ENCODE assay signal across 16 cellular contexts in the genomic region with DNA sequence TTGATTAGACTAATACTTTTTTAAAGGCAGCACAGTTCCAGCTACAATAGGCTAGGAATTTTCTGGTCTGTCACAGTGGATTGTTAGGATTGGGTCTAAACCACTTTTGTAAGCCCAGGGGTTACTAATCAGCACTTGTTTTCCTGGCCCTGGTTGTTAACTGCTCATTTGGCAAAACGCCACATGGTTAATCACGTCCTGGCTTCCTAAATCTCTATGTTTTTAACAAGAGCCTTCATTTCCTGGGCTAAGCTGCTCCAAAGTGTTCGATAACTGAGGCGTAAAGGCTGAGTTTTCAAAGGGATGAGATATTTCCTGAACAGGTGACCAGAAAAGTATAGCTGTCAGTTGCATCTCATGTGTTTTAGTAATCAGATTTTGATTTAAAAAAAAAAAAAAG. TPM values are rescaled to one million over a fixed set of nuclear protein-coding genes. Genes with fewer than 3 reads are reported as not detected.
A peak's percentile ranks its signal among the peaks of the same experiment; 100 is the strongest.
DNase-seq lines count a peak whose midpoint lies in the region; ATAC-seq, FAIRE-seq and TF ChIP-seq lines count a peak whose summit lies in the region.
"Had no signal": no experiment of that assay in that cellular context is flagged by ENCODE, and none has a peak within 500 bp of the region (broad histone marks: within the 10 kb centered on the region; RNA-seq: fewer than 3 reads in every experiment).

No MANE protein-coding gene starts in this region.

- no peak overlapping the region for H3K4me3 Mint-ChIP-seq in astrocyte (ENCODE audit: unreplicated experiment)
- no peak overlapping the region for H3K4me3 Mint-ChIP-seq in stimulated activated naive CD8-positive, alpha-beta T cell treated with anti-CD3 and anti-CD28 coated beads, Interleukin-15, amount 100 ng/mL, for 72 hours
- H3K4me3 Mint-ChIP-seq: activated CD4-positive, alpha-beta memory T cell treated with anti-CD3 and anti-CD28 coated beads for 36 hours; CD4-positive, CD25-positive, alpha-beta regulatory T cell had no signal

- no peak for ATAC-seq in stimulated activated naive CD8-positive, alpha-beta T cell treated with anti-CD3 and anti-CD28 coated beads, Interleukin-15, amount 100 ng/mL, for 72 hours
- ATAC-seq in stimulated activated naive CD8-positive, alpha-beta T cell treated with anti-CD3 and anti-CD28 coated beads, Interleukin-15, Interleukin-2, amounts not matched to agents 100 U/mL and 50 U/mL, for 24 hours: no peak
- ATAC-seq: right lobe of liver had no signal

- no peaks in the 10 kb centered on the region for H3K9me3 ChIP-seq in astrocyte (ENCODE audit: insufficient read depth, low read depth, low read length)
- H3K9me3 ChIP-seq: colonic mucosa, right lobe of liver, transverse colon had no signal

- no peak for TF ChIP-seq CTCF in astrocyte (IDR thresholded peaks at IDR 0.05; ENCODE audit: insufficient read depth, low read depth, low read length)

- no peaks in the 10 kb centered on the region for H3K4me1 ChIP-seq in astrocyte (ENCODE audit: insufficient read depth, low read length)
- H3K4me1 ChIP-seq: colonic mucosa, right lobe of liver, transverse colon had no signal

- peaks cover 3% of the 10 kb centered on the region for H3K27me3 Mint-ChIP-seq in astrocyte (ENCODE audit: low read depth, unreplicated experiment)
- H3K27me3 Mint-ChIP-seq in stimulated activated naive CD8-positive, alpha-beta T cell treated with anti-CD3 and anti-CD28 coated beads, Interleukin-15, amount 100 ng/mL, for 72 hours: no peaks in the 10 kb centered on the region

- no peak overlapping the region for H3K9ac ChIP-seq in astrocyte (ENCODE audit: low read length)

- H3K9me3 Mint-ChIP-seq in astrocyte (ENCODE audit: unreplicated experiment): no peaks in the 10 kb centered on the region
- H3K9me3 Mint-ChIP-seq in stimulated activated naive CD8-positive, alpha-beta T cell treated with anti-CD3 and anti-CD28 coated beads, Interleukin-15, amount 100 ng/mL, for 72 hours: no peaks in the 10 kb centered on the region
- H3K9me3 Mint-ChIP-seq: activated CD4-positive, alpha-beta memory T cell treated with anti-CD3 and anti-CD28 coated beads for 36 hours; CD4-positive, CD25-positive, alpha-beta regulatory T cell had no signal

- no peak overlapping the region for H2AFZ ChIP-seq in astrocyte (ENCODE audit: low read depth, low read length)

- H3K27me3 ChIP-seq in astrocyte (ENCODE audit: insufficient read depth, low read length): peaks cover 3% of the 10 kb centered on the region
- H3K27me3 ChIP-seq: colonic mucosa, right lobe of liver, transverse colon had no signal

- no peaks in the 10 kb centered on the region for H3K36me3 ChIP-seq in astrocyte (ENCODE audit: insufficient read depth, low read length)
- H3K36me3 ChIP-seq: colonic mucosa, right lobe of liver, transverse colon had no signal

- H3K79me2 ChIP-seq in astrocyte (ENCODE audit: insufficient read depth, low read length): no peaks in the 10 kb centered on the region

- H3K4me2 ChIP-seq in astrocyte (ENCODE audit: low read length): no peak overlapping the region

- FAIRE-seq in astrocyte (lab: Jason Lieb, UNC): no peak

- H3K4me1 Mint-ChIP-seq in astrocyte (ENCODE audit: low read depth, unreplicated experiment): no peaks in the 10 kb centered on the region
- no peaks in the 10 kb centered on the region for H3K4me1 Mint-ChIP-seq in stimulated activated naive CD8-positive, alpha-beta T cell treated with anti-CD3 and anti-CD28 coated beads, Interleukin-15, amount 100 ng/mL, for 72 hours
- H3K4me1 Mint-ChIP-seq: CD4-positive, CD25-positive, alpha-beta regulatory T cell had no signal

- H3K36me3 Mint-ChIP-seq in astrocyte (ENCODE audit: low read depth, unreplicated experiment): no peaks in the 10 kb centered on the region
- H3K36me3 Mint-ChIP-seq: activated CD4-positive, alpha-beta memory T cell treated with anti-CD3 and anti-CD28 coated beads for 36 hours; CD4-positive, CD25-positive, alpha-beta regulatory T cell had no signal

- no peak overlapping the region for H3K4me3 ChIP-seq in astrocyte (ENCODE audit: insufficient read depth, low read depth, low read length)
- H3K4me3 ChIP-seq: colonic mucosa, right lobe of liver, transverse colon had no signal

- no peaks in the 10 kb centered on the region for H4K20me1 ChIP-seq in astrocyte (ENCODE audit: insufficient read depth, low read length)

- DNase-seq in GM04504 (ENCODE audit: low read depth): peak; percentile 16
- peak; percentile 50 for DNase-seq in NCI-H146 treated with DMSO at 0.1 percent for 48 hours (lab: John Stamatoyannopoulos, UW; ENCODE audit: unreplicated experiment)
- peak; percentile 75 for DNase-seq in astrocyte (ENCODE audit: low read depth)
- DNase-seq in kidney tubule cell (ENCODE audit: low spot score): peak; percentile 63
- no peak for DNase-seq in stimulated activated naive CD8-positive, alpha-beta T cell treated with anti-CD3 and anti-CD28 coated beads, Interleukin-15, amount 100 ng/mL, for 72 hours
- DNase-seq in GF-D8 (lab: John Stamatoyannopoulos, UW): no peak
- no peak for DNase-seq in cortex of kidney (lab: John Stamatoyannopoulos, UW)
- DNase-seq in stimulated activated naive CD8-positive, alpha-beta T cell treated with anti-CD3 and anti-CD28 coated beads, Interleukin-15, Interleukin-2, amounts not matched to agents 100 U/mL and 50 U/mL, for 24 hours: no peak
- DNase-seq: activated CD4-positive, alpha-beta memory T cell treated with anti-CD3 and anti-CD28 coated beads for 36 hours; activated naive CD4-positive, alpha-beta T cell; CD4-positive, CD25-positive, alpha-beta regulatory T cell; colonic mucosa; NCI-H510A treated with DMSO at 0.1 percent for 48 hours; right lobe of liver; SW 1271; transverse colon had no signal

- H3K27ac ChIP-seq in astrocyte (ENCODE audit: low read depth, low read length): no peak overlapping the region
- H3K27ac ChIP-seq: colonic mucosa, right lobe of liver, transverse colon had no signal

- H3K27ac Mint-ChIP-seq in astrocyte (ENCODE audit: unreplicated experiment): no peak overlapping the region
- no peak overlapping the region for H3K27ac Mint-ChIP-seq in stimulated activated naive CD8-positive, alpha-beta T cell treated with anti-CD3 and anti-CD28 coated beads, Interleukin-15, amount 100 ng/mL, for 72 hours
- H3K27ac Mint-ChIP-seq: activated CD4-positive, alpha-beta memory T cell treated with anti-CD3 and anti-CD28 coated beads for 36 hours; CD4-positive, CD25-positive, alpha-beta regulatory T cell had no signal

RNA-seq across cellular contexts. Expression of a gene that starts 38.9 kb away (rescaled TPM):
- total RNA-seq in astrocyte: not detected in 2 replicates
- total RNA-seq: activated CD4-positive, alpha-beta memory T cell treated with anti-CD3 and anti-CD28 coated beads for 36 hours; CD4-positive, CD25-positive, alpha-beta regulatory T cell; colonic mucosa; right lobe of liver had no signal

Comparison
In these comparisons a context has a peak if more than half of its experiments do, and no peak if none do; other contexts are left out.
1. DNase-seq: peak in GM04504 (single experiment), NCI-H146 treated with DMSO at 0.1 percent for 48 hours (single experiment), astrocyte (single experiment) and kidney tubule cell (single experiment); none in stimulated activated naive CD8-positive, alpha-beta T cell treated with anti-CD3 and anti-CD28 coated beads, Interleukin-15, amount 100 ng/mL, for 72 hours (0 of 2), GF-D8 (single experiment), cortex of kidney (single experiment) and stimulated activated naive CD8-positive, alpha-beta T cell treated with anti-CD3 and anti-CD28 coated beads, Interleukin-15, Interleukin-2, amounts not matched to agents 100 U/mL and 50 U/mL, for 24 hours (single experiment).